Comparison of ENCODE assay signal across 8 cellular contexts in the genomic region with DNA sequence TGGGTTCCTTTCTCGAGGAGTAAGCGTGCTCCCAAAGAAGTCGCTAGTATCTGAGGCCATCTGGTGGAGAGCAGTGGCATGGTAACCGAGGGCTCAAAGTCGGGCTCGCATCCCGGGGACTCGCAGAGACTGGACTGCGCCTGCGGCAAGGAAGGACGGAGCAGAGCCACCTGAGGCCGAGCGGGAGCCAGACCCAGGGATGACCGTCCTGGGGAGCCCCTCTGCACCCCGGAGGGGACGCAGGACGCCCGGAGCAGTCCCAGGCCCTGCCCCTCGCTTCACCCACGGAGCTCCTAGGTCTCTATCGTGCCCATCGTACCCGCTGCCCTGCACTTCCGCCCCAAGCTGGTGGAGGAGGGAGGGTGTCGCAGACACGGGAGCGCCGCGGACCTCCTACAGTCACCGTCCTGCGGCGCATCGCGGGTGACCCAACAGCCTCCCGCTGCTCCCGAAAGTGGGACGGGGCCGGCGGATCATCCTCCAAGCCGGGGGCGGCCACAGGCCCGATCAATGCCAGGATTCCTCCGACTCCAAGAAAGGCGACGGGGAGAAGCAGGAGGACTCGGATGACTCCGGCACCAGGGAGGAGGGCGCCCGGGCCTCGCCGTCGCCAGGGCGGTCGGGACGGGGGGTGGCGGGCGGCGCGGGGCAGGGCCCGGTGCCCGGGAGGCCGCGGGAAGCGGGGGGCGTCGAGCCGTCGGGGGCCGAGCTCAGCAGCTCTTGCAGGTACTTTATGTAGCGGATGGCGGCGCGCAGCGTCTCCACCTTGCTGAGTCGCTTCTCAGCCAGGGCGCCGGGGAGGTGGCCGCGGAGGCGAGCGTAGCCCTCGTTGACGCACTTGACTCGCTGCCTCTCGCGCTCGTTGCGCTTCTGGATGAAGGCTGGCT. TPM values are rescaled to one million over a fixed set of nuclear protein-coding genes. Genes with fewer than 3 reads are reported as not detected.
A peak's percentile ranks its signal among the peaks of the same experiment; 100 is the strongest.
DNase-seq lines count a peak whose midpoint lies in the region; ATAC-seq, FAIRE-seq and TF ChIP-seq lines count a peak whose summit lies in the region.

No MANE protein-coding gene starts in this region.

- no peak overlapping the region for H3K27ac ChIP-seq in liver (ENCODE audit: low read depth in 1 of 2, low read length in 2 of 2)

- peak overlapping the region; percentile 56 to 64 (median 63) for H3K4me3 ChIP-seq in liver (ENCODE audit: low read depth in 1 of 3, low read length in 3 of 3)

- peaks cover 0 to 9% (median 4%) of the 10 kb centered on the region in 4 donors for H3K4me1 ChIP-seq in liver (ENCODE audit: control insufficient read depth in 4 of 4, insufficient read depth in 4 of 4, low read length in 3 of 4)

- H3K36me3 ChIP-seq in liver (ENCODE audit: control insufficient read depth in 4 of 4, insufficient read depth in 3 of 4, low read depth in 1 of 4, low read length in 3 of 4) = no peaks in the 10 kb centered on the region

- DNase-seq in AML-193 (lab: John Stamatoyannopoulos, UW) (peak; percentile 62 to 68), GM19239 (ENCODE audit: insufficient read length, low spot score) (peak; percentile 98), NCI-H526 (lab: John Stamatoyannopoulos, UW) (peak; percentile 83 to 94), dermis microvascular lymphatic vessel endothelial cell (ENCODE audit: low read depth in 2 of 2) (peak; percentile 35 to 84)
- peak; percentile 59 to 67 for DNase-seq in activated CD4-positive, alpha-beta T cell treated with anti-CD3 and anti-CD28 coated beads, Interleukin-2, amount 50 U/mL, for 24 hours (ENCODE audit: low read depth in 1 of 2, low spot score in 1 of 2)
- DNase-seq in stimulated activated CD4-positive, alpha-beta T cell treated with anti-CD3 and anti-CD28 coated beads, Interleukin-2, amount 100 ng/mL, for 48 hours = peak; percentile 67 to 72

- H3K9ac ChIP-seq in liver (ENCODE audit: low read depth in 1 of 2, low read length in 2 of 2) = no peak overlapping the region

- 9% methylated on average over 88 of the region's 88 CpGs for WGBS in liver

- H3K27me3 ChIP-seq in liver (ENCODE audit: control insufficient read depth in 4 of 4, insufficient read depth in 4 of 4, low read length in 3 of 4) = peaks cover 0 to 5% (median 0%) of the 10 kb centered on the region in 4 donors

- peak; percentile 86 for TF ChIP-seq CTCF in liver (IDR thresholded peaks at IDR 0.05; ENCODE audit: low read depth, low read length, missing input control)

- peak; percentile 92 to 93 for TF ChIP-seq RAD21 in liver (IDR thresholded peaks at IDR 0.05)

- ATAC-seq in HG03460 (IDR thresholded peaks at IDR 0.05; ENCODE audit: unreplicated experiment) = peak; percentile 90

- peak; percentile 89 for FAIRE-seq in GM19239 (lab: Jason Lieb, UNC)

- no peaks in the 10 kb centered on the region for H3K9me3 ChIP-seq in liver (ENCODE audit: control insufficient read depth in 4 of 4, low read length in 3 of 4)

TF ChIP-seq in liver, 16 proteins besides CTCF, POLR2A, EP300 and RAD21:
- peak; percentile 19 to 29 for TF ChIP-seq HNF4A (conservative IDR thresholded peaks at IDR 0.05)
- TF ChIP-seq FOXA1 (IDR thresholded peaks at IDR 0.05) = no peak
- no peak for TF ChIP-seq FOXA2 (IDR thresholded peaks at IDR 0.05)
- TF ChIP-seq RXRA (IDR thresholded peaks at IDR 0.05) = peak in 1 of 2 donors; percentile 4
- no peak for TF ChIP-seq JUND (IDR thresholded peaks at IDR 0.05)
- TF ChIP-seq NR2F2 (IDR thresholded peaks at IDR 0.05) = no peak

RNA-seq across cellular contexts. Expression of a gene that starts 2.3 kb away (rescaled TPM):
- not detected in 2 replicates for total RNA-seq in dermis microvascular lymphatic vessel endothelial cell
- total RNA-seq in liver = under 1 TPM; under 0.01 to 0.33 TPM
- polyA plus RNA-seq in liver = not detected

RNA-seq across cellular contexts. Expression of a gene that starts 12.5 kb away (rescaled TPM):
- total RNA-seq in dermis microvascular lymphatic vessel endothelial cell = not detected in 2 replicates
- total RNA-seq in liver = not detected
- not detected for polyA plus RNA-seq in liver

RNA-seq across cellular contexts. Expression of a gene that starts 39.8 kb away (rescaled TPM):
- total RNA-seq in dermis microvascular lymphatic vessel endothelial cell (39.5 and 65.0 TPM in 2 replicates), liver (10 to 100 TPM; 30.5 to 59.5 TPM)
- polyA plus RNA-seq in liver = 10 to 100 TPM; 45.0 to 53.0 TPM
